ENCODE assay signal across 26 cellular contexts in genomic region chr7:73663033-73663432, GRCh38. TPM values are rescaled to one million over a fixed set of nuclear protein-coding genes. Genes with fewer than 3 reads are reported as not detected.
"Had no signal": no experiment of that assay in that cellular context is flagged by ENCODE, and none has a peak within 500 bp of the region (broad histone marks: within the 10 kb centered on the region; RNA-seq: fewer than 3 reads in every experiment).

No MANE protein-coding gene starts in this region.

- H3K4me3 Mint-ChIP-seq: naive thymus-derived CD8-positive, alpha-beta T cell; nephron progenitor cell; stimulated activated naive B cell treated with anti-CD40 and anti-IgM and Interleukin-4, amounts not matched to agents 10 μg/mL and 1 μg/mL and 100 μg/mL, for 72 hours; stimulated activated naive CD8-positive, alpha-beta T cell treated with anti-CD3 and anti-CD28 coated beads, Interleukin-15, Interleukin-2, amounts not matched to agents 100 ng/mL and 50 ng/mL, for 24 hours had no signal

- H3K79me2 ChIP-seq: parathyroid adenoma had no signal

- ATAC-seq: esophagus mucosa; gastrocnemius medialis; left ventricle myocardium superior; lower lobe of right lung; naive thymus-derived CD8-positive, alpha-beta T cell; psoas muscle; right cardiac atrium; stimulated activated naive B cell treated with anti-CD40 and anti-IgM and Interleukin-4, amounts not matched to agents 10 μg/mL and 1 μg/mL and 100 μg/mL, for 72 hours had no signal

- H3K4me1 ChIP-seq: lower lobe of right lung, parathyroid adenoma, psoas muscle had no signal

- FAIRE-seq: colon, keratinocyte, urothelium cell line had no signal

- H3K27ac ChIP-seq: dorsolateral prefrontal cortex, epithelial cell of prostate, gastrocnemius medialis, lower lobe of right lung, neutrophil, parathyroid adenoma, psoas muscle, skin epidermis, spleen, thoracic aorta, tibial nerve, upper lobe of left lung had no signal

- H3K27me3 ChIP-seq: dorsolateral prefrontal cortex, tibial nerve, upper lobe of left lung had no signal

- DNase-seq: dorsolateral prefrontal cortex; effector CD4-positive, alpha-beta T cell; foreskin fibroblast; gastrocnemius medialis; head of caudate nucleus; left ventricle myocardium superior; lower lobe of right lung; naive thymus-derived CD8-positive, alpha-beta T cell; nephron progenitor cell; right cardiac atrium; spleen; stimulated activated naive B cell treated with anti-CD40 and anti-IgM and Interleukin-4, amounts not matched to agents 10 μg/mL and 1 μg/mL and 100 μg/mL, for 72 hours; upper lobe of left lung had no signal

- H3K27ac Mint-ChIP-seq: naive thymus-derived CD8-positive, alpha-beta T cell; nephron progenitor cell; stimulated activated naive B cell treated with anti-CD40 and anti-IgM and Interleukin-4, amounts not matched to agents 10 μg/mL and 1 μg/mL and 100 μg/mL, for 72 hours; stimulated activated naive CD8-positive, alpha-beta T cell treated with anti-CD3 and anti-CD28 coated beads, Interleukin-15, Interleukin-2, amounts not matched to agents 100 ng/mL and 50 ng/mL, for 24 hours had no signal

- H2AFZ ChIP-seq: parathyroid adenoma had no signal

- H3K9me3 ChIP-seq: neutrophil, psoas muscle, thoracic aorta, upper lobe of left lung had no signal

- H3K4me3 ChIP-seq: dorsolateral prefrontal cortex, gastrocnemius medialis, lower lobe of right lung, psoas muscle, skin epidermis, spleen, thoracic aorta, tibial nerve, upper lobe of left lung had no signal

- H3K9me3 Mint-ChIP-seq: stimulated activated naive CD8-positive, alpha-beta T cell treated with anti-CD3 and anti-CD28 coated beads, Interleukin-15, Interleukin-2, amounts not matched to agents 100 ng/mL and 50 ng/mL, for 24 hours had no signal

- H3K9ac ChIP-seq: parathyroid adenoma had no signal

- H3K36me3 ChIP-seq: gastrocnemius medialis, lower lobe of right lung, neutrophil, spleen, thoracic aorta, tibial nerve, upper lobe of left lung had no signal

RNA-seq across cellular contexts. Expression of gene MLXIPL, which starts 38.7 kb away (rescaled TPM):
- total RNA-seq: glomerular endothelial cell; naive thymus-derived CD8-positive, alpha-beta T cell had no signal
- polyA plus RNA-seq: naive thymus-derived CD8-positive, alpha-beta T cell had no signal
